ENCODE assay signal across 8 cellular contexts in the genomic region with DNA sequence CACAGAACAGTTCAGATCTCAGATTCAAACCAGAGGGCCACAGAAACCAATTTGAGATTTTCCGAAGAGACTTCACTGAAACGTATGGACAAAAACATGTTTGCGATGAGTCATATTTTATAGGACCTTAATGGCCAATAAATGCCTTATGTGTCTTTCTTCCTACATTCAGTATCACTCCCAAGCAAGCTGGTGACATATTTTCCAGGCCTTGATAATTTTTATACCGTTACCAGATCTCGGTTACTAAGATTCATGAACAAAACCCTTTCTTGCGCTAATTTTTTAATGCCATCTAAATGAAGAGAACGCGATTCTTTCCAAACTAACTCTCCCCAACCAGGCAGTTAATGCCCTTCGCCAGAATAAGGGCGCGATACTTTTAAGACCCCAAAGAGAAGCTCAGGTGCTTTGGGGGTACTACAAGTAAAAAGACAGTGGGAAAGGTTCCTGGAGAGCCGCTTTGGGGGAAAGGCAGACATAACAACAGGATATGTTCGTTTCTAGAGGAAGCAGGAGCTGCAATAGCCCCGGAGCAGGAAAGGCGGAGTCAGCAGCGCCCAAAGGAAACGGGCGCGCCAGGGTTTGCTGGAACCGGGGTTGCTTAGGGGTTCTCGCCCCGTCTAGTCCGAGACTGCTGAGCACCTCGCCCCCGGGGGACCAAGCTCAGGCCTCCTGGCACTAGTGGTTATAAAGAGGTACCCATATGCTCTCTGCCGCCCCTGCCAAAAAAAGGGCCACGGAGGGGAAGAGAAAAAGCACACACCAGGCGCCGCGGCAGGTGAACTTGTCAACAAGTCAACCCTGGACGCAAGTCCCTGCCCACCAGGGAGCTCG. TPM values are rescaled to one million over a fixed set of nuclear protein-coding genes. Genes with fewer than 3 reads are reported as not detected.
DNase-seq lines count a peak whose midpoint lies in the region; ATAC-seq and TF ChIP-seq lines count a peak whose summit lies in the region.

No MANE protein-coding gene starts in this region.

- no peaks in the 10 kb centered on the region for H3K9me3 ChIP-seq in iPS-18c (ENCODE audit: control insufficient read depth, insufficient read depth, low read length)
- H3K9me3 ChIP-seq in sigmoid colon = no peaks in the 10 kb centered on the region

- intact Hi-C loops in MCF 10A (cut with micrococcal nuclease) = no loop called here
- intact Hi-C loops in sigmoid colon (cut with DNase I) = no loop called here

- H3K36me3 Mint-ChIP-seq in MCF 10A (ENCODE audit: insufficient read depth, unreplicated experiment) = no peaks in the 10 kb centered on the region

- TF ChIP-seq EP300 in sigmoid colon (IDR thresholded peaks at IDR 0.05) = no peak

- peak in 2 of 3 donors; percentile 1 to 6 for DNase-seq in stimulated activated CD4-positive, alpha-beta T cell treated with anti-CD3 and anti-CD28 coated beads, Interleukin-12 subunit alpha, Interleukin-12 subunit beta, amount 100 ng/mL, for 48 hours (ENCODE audit: low read depth in 2 of 3, low spot score in 1 of 3)
- no peak for DNase-seq in stimulated activated CD4-positive, alpha-beta T cell treated with anti-CD3 and anti-CD28 coated beads, Interleukin-4, amount 100 ng/mL, for 4 hours
- DNase-seq in OCI-M1 (lab: John Stamatoyannopoulos, UW) (peak; percentile 46), MCF 10A (ENCODE audit: unreplicated experiment) (peak; percentile 51), sigmoid colon (peak; percentile 66), NCI-H187 treated with DMSO at 0.1 percent for 48 hours (lab: John Stamatoyannopoulos, UW) (no peak)

- TF ChIP-seq CTCF in MCF 10A (IDR thresholded peaks at IDR 0.05; ENCODE audit: unreplicated experiment) (no peak), sigmoid colon (IDR thresholded peaks at IDR 0.05) (no peak)

- BruUV-seq in MCF 10A (replicated peaks; lab: Mats Ljungman, UMichigan) = TSS peak; percentile 39

- H3K27ac Mint-ChIP-seq in MCF 10A (ENCODE audit: low read depth, unreplicated experiment) = no peak overlapping the region

- TF ChIP-seq POLR2A in sigmoid colon (IDR thresholded peaks at IDR 0.05) = peak in 1 of 2 donors; percentile 27

- peak overlapping the region; percentile 41 to 79 (median 50) for H3K27ac ChIP-seq in sigmoid colon

- H3K4me3 Mint-ChIP-seq in MCF 10A (ENCODE audit: unreplicated experiment) = peak overlapping the region; percentile 82

- CTCF ChIA-PET in MCF 10A (lab: Yijun Ruan, JAX) = interaction anchor here (0.8 to 3.1 kb wide), 4 partner anchors 14 to 583 kb away, joined by 3 to 19 read pairs (median 4); no protein-coding TSS in a partner anchor

- H3K27me3 ChIP-seq in sigmoid colon = peaks cover 15 to 52% (median 19%) of the 10 kb centered on the region in 3 donors

- ATAC-seq in HG03378 (IDR thresholded peaks at IDR 0.05; ENCODE audit: unreplicated experiment) = peak; percentile 9

- no peaks in the 10 kb centered on the region for H3K36me3 ChIP-seq in sigmoid colon

- H3K27me3 Mint-ChIP-seq in MCF 10A (ENCODE audit: insufficient read depth, unreplicated experiment) = no peaks in the 10 kb centered on the region

- H3K9me3 Mint-ChIP-seq in MCF 10A (ENCODE audit: unreplicated experiment) = no peaks in the 10 kb centered on the region

- H3K4me1 ChIP-seq in sigmoid colon = peaks cover 0 to 17% (median 12%) of the 10 kb centered on the region in 4 donors

- no peaks in the 10 kb centered on the region for H3K4me1 Mint-ChIP-seq in MCF 10A (ENCODE audit: insufficient read depth, unreplicated experiment)

- WGBS in sigmoid colon, 2 donors = 2 to 6% methylated on average over 32 of the region's 32 CpGs

- POLR2A ChIA-PET in MCF 10A (lab: Yijun Ruan, JAX) = interaction anchor here (0.5 to 2.7 kb wide), 10 partner anchors 10 to 693 kb away, joined by 3 to 13 read pairs (median 5); a partner anchor contains a TSS

- H3K4me3 ChIP-seq in iPS-18c (ENCODE audit: insufficient read depth, low read depth, low read length) (peak overlapping the region; percentile 77), sigmoid colon (peak overlapping the region; percentile 40 to 60 (median 53))

RNA-seq across cellular contexts. Expression of a gene that starts 0.9 kb away (rescaled TPM):
- total RNA-seq in MCF 10A (2022) = 26.3 and 31.5 TPM in 2 replicates
- total RNA-seq in sigmoid colon = 1 to 10 TPM; 4.8 to 8.7 (median 7.4) TPM
- 10 to 100 TPM; 24.9 to 40.7 (median 28.8) TPM for polyA plus RNA-seq in sigmoid colon

Comparison
In these comparisons a context has a peak if more than half of its experiments do, and no peak if none do; other contexts are left out.
1. DNase-seq: peak in stimulated activated CD4-positive, alpha-beta T cell treated with anti-CD3 and anti-CD28 coated beads, Interleukin-12 subunit alpha, Interleukin-12 subunit beta, amount 100 ng/mL, for 48 hours (2 of 3), OCI-M1 (single experiment), MCF 10A (single experiment) and sigmoid colon (single experiment); none in stimulated activated CD4-positive, alpha-beta T cell treated with anti-CD3 and anti-CD28 coated beads, Interleukin-4, amount 100 ng/mL, for 4 hours (0 of 2) and NCI-H187 treated with DMSO at 0.1 percent for 48 hours (single experiment).